ENCODE assay signal across 8 cellular contexts in the genomic region with DNA sequence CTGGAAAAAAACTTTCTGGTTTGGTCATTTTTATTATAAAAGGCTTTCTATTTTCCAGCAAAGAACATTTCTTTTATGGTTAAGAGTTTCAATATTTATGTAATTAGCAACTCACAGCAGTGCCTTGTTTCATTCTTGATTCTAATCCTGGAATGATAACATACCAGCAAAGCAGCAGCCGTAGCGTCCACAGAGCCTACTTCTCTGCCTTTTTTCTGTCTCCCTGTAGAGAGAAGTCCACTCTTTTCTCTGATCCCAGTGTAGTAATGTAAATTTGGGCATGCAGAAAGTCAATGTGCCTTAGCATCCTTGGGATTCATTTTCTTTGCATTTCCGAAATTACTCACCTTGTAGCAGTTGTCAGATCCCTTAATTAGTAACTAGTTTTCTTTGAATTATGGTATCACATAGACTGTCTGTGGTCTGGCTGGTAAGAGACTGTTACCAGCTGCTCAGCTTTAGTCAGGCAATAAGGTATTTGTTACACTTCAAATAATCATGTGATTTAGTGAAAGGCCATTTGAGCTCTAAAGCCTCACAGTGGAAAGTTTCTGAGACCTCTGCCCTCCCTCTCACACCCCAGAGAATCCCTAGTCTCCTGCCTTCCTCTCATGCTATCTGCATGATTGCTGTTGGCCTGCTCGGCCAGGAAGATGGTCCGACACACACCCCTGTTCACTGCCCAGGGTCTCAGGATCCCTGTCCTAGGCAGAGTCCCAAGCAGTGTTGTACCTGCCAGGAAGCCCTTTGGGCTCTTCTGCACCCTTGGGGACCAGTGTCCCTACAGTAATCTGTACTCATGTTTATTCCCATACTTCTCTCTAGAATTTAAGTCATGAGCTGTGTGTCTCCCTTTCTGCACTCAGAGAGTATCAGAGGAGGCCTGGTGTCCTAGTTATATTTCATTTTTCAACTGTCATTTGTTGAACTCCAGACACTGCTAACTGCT.
A peak's percentile ranks its signal among the peaks of the same experiment; 100 is the strongest.
DNase-seq lines count a peak whose midpoint lies in the region; ATAC-seq and TF ChIP-seq lines count a peak whose summit lies in the region.

No MANE protein-coding gene starts in this region.

- no peaks in the 10 kb centered on the region for H3K27me3 Mint-ChIP-seq in mesothelial cell of epicardium (ENCODE audit: low read depth)

- H3K4me1 Mint-ChIP-seq in mesothelial cell of epicardium, result peaks cover 72% of the 10 kb centered on the region

- TF ChIP-seq CTCF in mesothelial cell of epicardium (IDR thresholded peaks at IDR 0.05; ENCODE audit: unreplicated experiment), result no peak

- DNase-seq in mesothelial cell of epicardium (ENCODE audit: low spot score in 2 of 2, unreplicated experiment in 2 of 2) (no peak), superior temporal gyrus (ENCODE audit: extremely low spot score) (no peak), AML-193 (lab: John Stamatoyannopoulos, UW) (no peak), SKM-1 treated with dmso at 0.1 percent for 144 hours (lab: John Stamatoyannopoulos, UW; ENCODE audit: unreplicated experiment) (no peak), posterior vena cava (ENCODE audit: low spot score) (no peak)

- peak overlapping the region; percentile 14 for H3K27ac Mint-ChIP-seq in mesothelial cell of epicardium

- intact Hi-C loops in posterior vena cava (cut with DNase I), result no loop called here

- no peak overlapping the region for H3K4me3 Mint-ChIP-seq in mesothelial cell of epicardium

- ATAC-seq in GM18508 (IDR thresholded peaks at IDR 0.05; ENCODE audit: insufficient read depth, unreplicated experiment), result peak; percentile 86
- ATAC-seq in GM21529 (IDR thresholded peaks at IDR 0.05; ENCODE audit: unreplicated experiment), result peak; percentile 90
- peak; percentile 84 for ATAC-seq in HG03521 (IDR thresholded peaks at IDR 0.05; ENCODE audit: unreplicated experiment)

- peaks cover 3% of the 10 kb centered on the region for H3K36me3 Mint-ChIP-seq in mesothelial cell of epicardium

- H3K9me3 Mint-ChIP-seq in mesothelial cell of epicardium, result no peaks in the 10 kb centered on the region
